8 cellular contexts compared by ENCODE assay signal in the genomic region with DNA sequence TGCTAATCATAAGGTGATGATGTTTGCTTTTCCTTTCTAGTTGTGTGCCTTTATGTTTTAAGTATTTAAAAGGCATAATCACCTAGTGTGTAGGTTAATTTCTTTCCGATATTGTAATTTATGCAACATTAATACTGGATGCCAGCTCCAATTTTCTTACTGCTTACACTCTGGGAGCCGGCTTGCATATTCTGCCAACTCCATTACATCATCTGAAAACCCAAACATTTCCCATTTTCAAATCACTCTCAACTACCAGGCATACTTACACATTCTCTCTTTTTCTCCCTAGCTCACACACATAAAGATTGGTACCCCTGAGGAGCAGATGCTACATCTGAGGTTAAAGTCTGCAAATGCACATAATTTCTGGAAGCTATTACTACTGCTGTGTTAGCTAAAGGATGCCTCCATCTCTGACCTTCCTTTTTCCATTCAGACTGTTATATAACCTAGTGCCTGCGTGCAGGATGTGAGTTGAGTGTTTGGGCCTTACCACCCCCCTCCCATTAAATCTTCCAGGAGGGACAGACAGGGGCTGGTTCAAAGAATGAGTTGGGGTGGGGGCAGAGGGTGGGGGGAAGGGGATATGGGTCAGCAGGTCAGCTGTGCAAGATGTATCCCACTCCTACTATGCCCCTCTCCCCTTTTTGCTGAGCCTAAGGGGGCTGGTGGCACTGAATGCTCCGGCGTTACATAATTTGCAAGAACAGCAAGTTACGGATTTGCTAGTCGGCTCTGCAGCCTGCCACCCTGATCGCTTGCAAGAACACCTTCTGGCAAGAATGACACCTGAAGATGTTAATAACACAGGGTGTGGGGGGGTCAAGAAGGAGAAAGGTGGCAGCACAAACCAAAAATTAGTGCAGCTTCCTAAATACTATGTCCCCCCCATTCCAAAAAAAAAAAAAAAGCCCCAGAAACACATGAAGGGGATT. TPM values are rescaled to one million over a fixed set of nuclear protein-coding genes. Genes with fewer than 3 reads are reported as not detected.
DNase-seq lines count a peak whose midpoint lies in the region; ATAC-seq and TF ChIP-seq lines count a peak whose summit lies in the region.

No MANE protein-coding gene starts in this region.

- no peaks in the 10 kb centered on the region for H3K9me3 Mint-ChIP-seq in CD4-positive, alpha-beta T cell

- H3K36me3 ChIP-seq in RWPE2 (ENCODE audit: low read depth) = no peaks in the 10 kb centered on the region
- no peaks in the 10 kb centered on the region for H3K36me3 ChIP-seq in effector memory CD4-positive, alpha-beta T cell (ENCODE audit: control insufficient read depth, insufficient read depth, low read length)

- POLR2A ChIA-PET in CD4-positive, alpha-beta T cell (lab: Charles Lee) = no interaction called here

- no peak overlapping the region for H3K27ac Mint-ChIP-seq in CD4-positive, alpha-beta T cell

- peaks cover 83% of the 10 kb centered on the region for H3K27me3 Mint-ChIP-seq in CD4-positive, alpha-beta T cell

- peaks cover 12% of the 10 kb centered on the region for H3K4me1 Mint-ChIP-seq in CD4-positive, alpha-beta T cell (ENCODE audit: low read depth)

- no peaks in the 10 kb centered on the region for H3K36me3 Mint-ChIP-seq in CD4-positive, alpha-beta T cell (ENCODE audit: low read depth)

- no peaks in the 10 kb centered on the region for H3K4me1 ChIP-seq in RWPE2 (ENCODE audit: insufficient read depth, poor library complexity, severe bottlenecking)
- H3K4me1 ChIP-seq in effector memory CD4-positive, alpha-beta T cell (ENCODE audit: control insufficient read depth, insufficient read depth, low read length, poor library complexity, severe bottlenecking) = peaks cover 11% of the 10 kb centered on the region

- no peaks in the 10 kb centered on the region for H3K9me3 ChIP-seq in CD4-positive, alpha-beta T cell (ENCODE audit: control insufficient read depth, low read length)
- no peaks in the 10 kb centered on the region for H3K9me3 ChIP-seq in RWPE2 (ENCODE audit: severe bottlenecking)
- no peaks in the 10 kb centered on the region for H3K9me3 ChIP-seq in effector memory CD4-positive, alpha-beta T cell (ENCODE audit: control insufficient read depth, low read length)

- DNase-seq in CD4-positive, alpha-beta T cell = no peak
- no peak for DNase-seq in RWPE2 (ENCODE audit: low spot score)
- no peak for DNase-seq in fibroblast of villous mesenchyme (ENCODE audit: low read depth)
- peak; percentile 29 for DNase-seq in pons (ENCODE audit: low spot score)
- no peak for DNase-seq in effector memory CD4-positive, alpha-beta T cell

- H3K4me3 ChIP-seq in RWPE2 (ENCODE audit: severe bottlenecking) (peak overlapping the region; percentile 64), fibroblast of villous mesenchyme (ENCODE audit: low read depth, low read length) (peak overlapping the region; percentile 66)
- no peak overlapping the region for H3K4me3 ChIP-seq in effector memory CD4-positive, alpha-beta T cell (ENCODE audit: insufficient read depth, low read depth, low read length, poor library complexity, severe bottlenecking)

- CTCF ChIA-PET in CD4-positive, alpha-beta T cell (lab: Charles Lee) = no interaction called here

- ATAC-seq in CD4-positive, alpha-beta T cell (ENCODE audit: poor library complexity) = no peak
- no peak for ATAC-seq in RWPE2 (ENCODE audit: low read depth)
- ATAC-seq in HG03520 (IDR thresholded peaks at IDR 0.05; ENCODE audit: unreplicated experiment) = no peak
- no peak for ATAC-seq in GM21390 (IDR thresholded peaks at IDR 0.05; ENCODE audit: unreplicated experiment)
- no peak for ATAC-seq in HG03196 (IDR thresholded peaks at IDR 0.05; ENCODE audit: unreplicated experiment)

- intact Hi-C loops in CD4-positive, alpha-beta T cell (cut with DNase I, micrococcal nuclease) = no loop called here

- TF ChIP-seq CTCF in CD4-positive, alpha-beta T cell (IDR thresholded peaks at IDR 0.05) = no peak
- TF ChIP-seq CTCF in RWPE2 (IDR thresholded peaks at IDR 0.05; ENCODE audit: poor library complexity, severe bottlenecking) (no peak), fibroblast of villous mesenchyme (IDR thresholded peaks at IDR 0.05; ENCODE audit: insufficient read depth, low read depth, low read length) (no peak)

- H3K27me3 ChIP-seq in CD4-positive, alpha-beta T cell (ENCODE audit: control insufficient read depth, insufficient read depth, low read length) = peaks cover 84% of the 10 kb centered on the region
- peaks cover 23% of the 10 kb centered on the region for H3K27me3 ChIP-seq in RWPE2 (ENCODE audit: insufficient read depth, poor library complexity, severe bottlenecking)
- H3K27me3 ChIP-seq in effector memory CD4-positive, alpha-beta T cell (replicated peaks; ENCODE audit: control insufficient read depth, insufficient read depth, low read length, poor library complexity, severe bottlenecking) = peaks cover 17% of the 10 kb centered on the region

- H3K4me3 Mint-ChIP-seq in CD4-positive, alpha-beta T cell = peak overlapping the region; percentile 46

- no peak overlapping the region for H3K27ac ChIP-seq in CD4-positive, alpha-beta T cell (ENCODE audit: low read depth, low read length)
- no peak overlapping the region for H3K27ac ChIP-seq in RWPE2 (ENCODE audit: poor library complexity, severe bottlenecking)
- H3K27ac ChIP-seq in effector memory CD4-positive, alpha-beta T cell (ENCODE audit: insufficient read depth, low read length, poor library complexity, severe bottlenecking) = no peak overlapping the region

RNA-seq across cellular contexts. Expression of gene RORA, which starts 2.5 kb away (rescaled TPM):
- 100 to 1,000 TPM; 176 to 188 TPM for total RNA-seq in CD4-positive, alpha-beta T cell
- 6.4 and 7.8 TPM in 2 replicates for total RNA-seq in fibroblast of villous mesenchyme

Comparison
In these comparisons a context has a peak if more than half of its experiments do, and no peak if none do; other contexts are left out.
1. RNA of gene RORA, which starts 2.5 kb away (total RNA-seq): 176 to 188 TPM in CD4-positive, alpha-beta T cell; 6.4 to 7.8 TPM in fibroblast of villous mesenchyme; every median in the first group is over 10 times any median in the second.